ENCODE assay signal across 1 cellular context in the genomic region with DNA sequence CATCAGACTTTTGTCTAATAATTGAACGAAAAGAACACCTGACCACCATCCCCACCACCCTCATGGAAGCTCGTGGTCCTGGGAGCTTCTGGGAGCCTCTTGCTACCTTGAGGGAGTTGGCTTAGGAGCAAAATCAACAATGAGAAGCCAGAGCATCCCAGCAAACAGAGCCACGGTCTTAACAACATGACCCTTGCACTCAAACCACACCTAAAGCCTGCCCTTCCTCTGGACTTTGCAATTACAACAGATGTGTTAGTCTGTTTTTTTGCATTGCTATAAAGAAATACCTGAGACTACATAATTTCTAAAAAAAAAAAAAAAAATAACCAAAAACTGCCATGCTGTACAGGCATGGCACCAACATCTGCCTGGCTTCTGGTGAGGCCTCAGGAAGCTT.
TF ChIP-seq lines count a peak whose summit lies in the region.

No MANE protein-coding gene starts in this region.

TF ChIP-seq in HepG2, 621 proteins besides CTCF, POLR2A, EP300 and RAD21 (continued from another document and continues in another):
- no peak for TF ChIP-seq LCORL (IDR thresholded peaks at IDR 0.05)
- TF ChIP-seq LCORL (CRISPR knock-in tag; IDR thresholded peaks at IDR 0.05), result peak; percentile 59; the same call in 1 of the 2 replicates
- no peak for TF ChIP-seq CREB1 (IDR thresholded peaks at IDR 0.05)
- no peak for TF ChIP-seq CREB1 (CRISPR knock-in tag; IDR thresholded peaks at IDR 0.05)
- TF ChIP-seq SP140L (CRISPR knock-in tag; IDR thresholded peaks at IDR 0.05; ENCODE audit: borderline replicate concordance), result no peak
- peak; percentile 18 for TF ChIP-seq SMC3 (IDR thresholded peaks at IDR 0.05; ENCODE audit: low read length)
- peak; percentile 73; the same call in 1 of the 2 replicates for TF ChIP-seq ZNF614 (CRISPR knock-in tag; IDR thresholded peaks at IDR 0.05; ENCODE audit: borderline replicate concordance)
- 0 out of 2 replicates have a peak, but pooled peaks have one; percentile 4 for TF ChIP-seq EHMT2 (IDR thresholded peaks at IDR 0.05; ENCODE audit: borderline replicate concordance, low read depth, low read length)
- no peak for TF ChIP-seq TCF12 (IDR thresholded peaks at IDR 0.05)
- TF ChIP-seq TCF12 (CRISPR knock-in tag; IDR thresholded peaks at IDR 0.05), result no peak
- TF ChIP-seq SSRP1 (CRISPR knock-in tag; IDR thresholded peaks at IDR 0.05), result 0 out of 2 replicates have a peak, but pooled peaks have one; percentile 38
- peak; percentile 63 for TF ChIP-seq MED1 (CRISPR knock-in tag; IDR thresholded peaks at IDR 0.05)
- 0 out of 2 replicates have a peak, but pooled peaks have one; percentile 31 for TF ChIP-seq ZNF441 (CRISPR knock-in tag; IDR thresholded peaks at IDR 0.05; ENCODE audit: borderline replicate concordance)
- TF ChIP-seq RXRB (CRISPR knock-in tag; IDR thresholded peaks at IDR 0.05; ENCODE audit: borderline replicate concordance), result peak; percentile 56; the same call in 1 of the 2 replicates
- TF ChIP-seq, protein P1, sequence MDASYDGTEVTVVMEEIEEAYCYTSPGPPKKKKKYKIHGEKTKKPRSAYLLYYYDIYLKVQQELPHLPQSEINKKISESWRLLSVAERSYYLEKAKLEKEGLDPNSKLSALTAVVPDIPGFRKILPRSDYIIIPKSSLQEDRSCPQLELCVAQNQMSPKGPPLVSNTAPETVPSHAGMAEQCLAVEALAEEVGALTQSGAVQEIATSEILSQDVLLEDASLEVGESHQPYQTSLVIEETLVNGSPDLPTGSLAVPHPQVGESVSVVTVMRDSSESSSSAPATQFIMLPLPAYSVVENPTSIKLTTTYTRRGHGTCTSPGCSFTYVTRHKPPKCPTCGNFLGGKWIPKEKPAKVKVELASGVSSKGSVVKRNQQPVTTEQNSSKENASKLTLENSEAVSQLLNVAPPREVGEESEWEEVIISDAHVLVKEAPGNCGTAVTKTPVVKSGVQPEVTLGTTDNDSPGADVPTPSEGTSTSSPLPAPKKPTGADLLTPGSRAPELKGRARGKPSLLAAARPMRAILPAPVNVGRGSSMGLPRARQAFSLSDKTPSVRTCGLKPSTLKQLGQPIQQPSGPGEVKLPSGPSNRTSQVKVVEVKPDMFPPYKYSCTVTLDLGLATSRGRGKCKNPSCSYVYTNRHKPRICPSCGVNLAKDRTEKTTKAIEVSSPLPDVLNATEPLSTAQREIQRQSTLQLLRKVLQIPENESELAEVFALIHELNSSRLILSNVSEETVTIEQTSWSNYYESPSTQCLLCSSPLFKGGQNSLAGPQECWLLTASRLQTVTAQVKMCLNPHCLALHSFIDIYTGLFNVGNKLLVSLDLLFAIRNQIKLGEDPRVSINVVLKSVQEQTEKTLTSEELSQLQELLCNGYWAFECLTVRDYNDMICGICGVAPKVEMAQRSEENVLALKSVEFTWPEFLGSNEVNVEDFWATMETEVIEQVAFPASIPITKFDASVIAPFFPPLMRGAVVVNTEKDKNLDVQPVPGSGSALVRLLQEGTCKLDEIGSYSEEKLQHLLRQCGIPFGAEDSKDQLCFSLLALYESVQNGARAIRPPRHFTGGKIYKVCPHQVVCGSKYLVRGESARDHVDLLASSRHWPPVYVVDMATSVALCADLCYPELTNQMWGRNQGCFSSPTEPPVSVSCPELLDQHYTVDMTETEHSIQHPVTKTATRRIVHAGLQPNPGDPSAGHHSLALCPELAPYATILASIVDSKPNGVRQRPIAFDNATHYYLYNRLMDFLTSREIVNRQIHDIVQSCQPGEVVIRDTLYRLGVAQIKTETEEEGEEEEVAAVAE (CRISPR knock-in tag; IDR thresholded peaks at IDR 0.05; ENCODE audit: borderline replicate concordance), result 0 out of 2 replicates have a peak, but pooled peaks have one; percentile 51
- TF ChIP-seq, protein P2, sequence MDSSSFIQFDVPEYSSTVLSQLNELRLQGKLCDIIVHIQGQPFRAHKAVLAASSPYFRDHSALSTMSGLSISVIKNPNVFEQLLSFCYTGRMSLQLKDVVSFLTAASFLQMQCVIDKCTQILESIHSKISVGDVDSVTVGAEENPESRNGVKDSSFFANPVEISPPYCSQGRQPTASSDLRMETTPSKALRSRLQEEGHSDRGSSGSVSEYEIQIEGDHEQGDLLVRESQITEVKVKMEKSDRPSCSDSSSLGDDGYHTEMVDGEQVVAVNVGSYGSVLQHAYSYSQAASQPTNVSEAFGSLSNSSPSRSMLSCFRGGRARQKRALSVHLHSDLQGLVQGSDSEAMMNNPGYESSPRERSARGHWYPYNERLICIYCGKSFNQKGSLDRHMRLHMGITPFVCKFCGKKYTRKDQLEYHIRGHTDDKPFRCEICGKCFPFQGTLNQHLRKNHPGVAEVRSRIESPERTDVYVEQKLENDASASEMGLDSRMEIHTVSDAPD (CRISPR knock-in tag; IDR thresholded peaks at IDR 0.05), result no peak
- peak; percentile 26; the same call in 1 of the 2 replicates for TF ChIP-seq ZNF331 (CRISPR knock-in tag; IDR thresholded peaks at IDR 0.05)
- peak; percentile 54 for TF ChIP-seq TEAD3 (CRISPR knock-in tag; optimal IDR thresholded peaks at IDR 0.05; ENCODE audit: borderline replicate concordance)
- TF ChIP-seq KDM1A (CRISPR knock-in tag; IDR thresholded peaks at IDR 0.05), result peak; percentile 82
- no peak for TF ChIP-seq FOXP1 (IDR thresholded peaks at IDR 0.05)
- TF ChIP-seq FOXP1 (CRISPR knock-in tag; IDR thresholded peaks at IDR 0.05), result peak; percentile 51; the same call in 1 of the 2 replicates
- peak; percentile 91 for TF ChIP-seq HNF4A (CRISPR knock-in tag; IDR thresholded peaks at IDR 0.05)
- TF ChIP-seq TEAD2 (CRISPR knock-in tag; IDR thresholded peaks at IDR 0.05), result no peak
- TF ChIP-seq ZSCAN21 (CRISPR knock-in tag; IDR thresholded peaks at IDR 0.05; ENCODE audit: borderline replicate concordance), result no peak
- no peak for TF ChIP-seq KLF15 (CRISPR knock-in tag; IDR thresholded peaks at IDR 0.05; ENCODE audit: borderline replicate concordance)
- TF ChIP-seq, protein P3, sequence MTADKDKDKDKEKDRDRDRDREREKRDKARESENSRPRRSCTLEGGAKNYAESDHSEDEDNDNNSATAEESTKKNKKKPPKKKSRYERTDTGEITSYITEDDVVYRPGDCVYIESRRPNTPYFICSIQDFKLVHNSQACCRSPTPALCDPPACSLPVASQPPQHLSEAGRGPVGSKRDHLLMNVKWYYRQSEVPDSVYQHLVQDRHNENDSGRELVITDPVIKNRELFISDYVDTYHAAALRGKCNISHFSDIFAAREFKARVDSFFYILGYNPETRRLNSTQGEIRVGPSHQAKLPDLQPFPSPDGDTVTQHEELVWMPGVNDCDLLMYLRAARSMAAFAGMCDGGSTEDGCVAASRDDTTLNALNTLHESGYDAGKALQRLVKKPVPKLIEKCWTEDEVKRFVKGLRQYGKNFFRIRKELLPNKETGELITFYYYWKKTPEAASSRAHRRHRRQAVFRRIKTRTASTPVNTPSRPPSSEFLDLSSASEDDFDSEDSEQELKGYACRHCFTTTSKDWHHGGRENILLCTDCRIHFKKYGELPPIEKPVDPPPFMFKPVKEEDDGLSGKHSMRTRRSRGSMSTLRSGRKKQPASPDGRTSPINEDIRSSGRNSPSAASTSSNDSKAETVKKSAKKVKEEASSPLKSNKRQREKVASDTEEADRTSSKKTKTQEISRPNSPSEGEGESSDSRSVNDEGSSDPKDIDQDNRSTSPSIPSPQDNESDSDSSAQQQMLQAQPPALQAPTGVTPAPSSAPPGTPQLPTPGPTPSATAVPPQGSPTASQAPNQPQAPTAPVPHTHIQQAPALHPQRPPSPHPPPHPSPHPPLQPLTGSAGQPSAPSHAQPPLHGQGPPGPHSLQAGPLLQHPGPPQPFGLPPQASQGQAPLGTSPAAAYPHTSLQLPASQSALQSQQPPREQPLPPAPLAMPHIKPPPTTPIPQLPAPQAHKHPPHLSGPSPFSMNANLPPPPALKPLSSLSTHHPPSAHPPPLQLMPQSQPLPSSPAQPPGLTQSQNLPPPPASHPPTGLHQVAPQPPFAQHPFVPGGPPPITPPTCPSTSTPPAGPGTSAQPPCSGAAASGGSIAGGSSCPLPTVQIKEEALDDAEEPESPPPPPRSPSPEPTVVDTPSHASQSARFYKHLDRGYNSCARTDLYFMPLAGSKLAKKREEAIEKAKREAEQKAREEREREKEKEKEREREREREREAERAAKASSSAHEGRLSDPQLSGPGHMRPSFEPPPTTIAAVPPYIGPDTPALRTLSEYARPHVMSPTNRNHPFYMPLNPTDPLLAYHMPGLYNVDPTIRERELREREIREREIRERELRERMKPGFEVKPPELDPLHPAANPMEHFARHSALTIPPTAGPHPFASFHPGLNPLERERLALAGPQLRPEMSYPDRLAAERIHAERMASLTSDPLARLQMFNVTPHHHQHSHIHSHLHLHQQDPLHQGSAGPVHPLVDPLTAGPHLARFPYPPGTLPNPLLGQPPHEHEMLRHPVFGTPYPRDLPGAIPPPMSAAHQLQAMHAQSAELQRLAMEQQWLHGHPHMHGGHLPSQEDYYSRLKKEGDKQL (CRISPR knock-in tag; IDR thresholded peaks at IDR 0.05; ENCODE audit: low read depth), result no peak
- 0 out of 2 replicates have a peak, but pooled peaks have one; percentile 39 for TF ChIP-seq SAP130 (CRISPR knock-in tag; IDR thresholded peaks at IDR 0.05; ENCODE audit: low read depth)
- TF ChIP-seq, protein P4, sequence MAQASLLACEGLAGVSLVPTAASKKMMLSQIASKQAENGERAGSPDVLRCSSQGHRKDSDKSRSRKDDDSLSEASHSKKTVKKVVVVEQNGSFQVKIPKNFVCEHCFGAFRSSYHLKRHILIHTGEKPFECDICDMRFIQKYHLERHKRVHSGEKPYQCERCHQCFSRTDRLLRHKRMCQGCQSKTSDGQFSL (CRISPR knock-in tag; IDR thresholded peaks at IDR 0.05), result no peak
- no peak for TF ChIP-seq ZNF335 (CRISPR knock-in tag; IDR thresholded peaks at IDR 0.05)
- TF ChIP-seq KDM3A (CRISPR knock-in tag; IDR thresholded peaks at IDR 0.05; ENCODE audit: low read depth), result no peak
- no peak for TF ChIP-seq ATM (IDR thresholded peaks at IDR 0.05; ENCODE audit: borderline replicate concordance)
- TF ChIP-seq IRF2 (CRISPR knock-in tag; IDR thresholded peaks at IDR 0.05), result no peak
- peak; percentile 36 for TF ChIP-seq FOSL2 (CRISPR knock-in tag; IDR thresholded peaks at IDR 0.05)
- peak; percentile 74; the same call in 1 of the 2 replicates for TF ChIP-seq FOXK1 (CRISPR knock-in tag; IDR thresholded peaks at IDR 0.05; ENCODE audit: borderline replicate concordance, low read depth)
- 0 out of 2 replicates have a peak, but pooled peaks have one; percentile 32 for TF ChIP-seq HDAC1 (CRISPR knock-in tag; IDR thresholded peaks at IDR 0.05)
- TF ChIP-seq ZNF644 (CRISPR knock-in tag; IDR thresholded peaks at IDR 0.05; ENCODE audit: low read depth), result peak; percentile 83
- no peak for TF ChIP-seq SOX6 (IDR thresholded peaks at IDR 0.05)
- peak; percentile 66 for TF ChIP-seq SOX6 (CRISPR knock-in tag; IDR thresholded peaks at IDR 0.05)
- no peak for TF ChIP-seq KLF6 (CRISPR knock-in tag; IDR thresholded peaks at IDR 0.05)
- no peak for TF ChIP-seq FOXA1 (IDR thresholded peaks at IDR 0.05)
- peak; percentile 64 for TF ChIP-seq FOXA1 (CRISPR knock-in tag; IDR thresholded peaks at IDR 0.05)
- TF ChIP-seq, protein P5, sequence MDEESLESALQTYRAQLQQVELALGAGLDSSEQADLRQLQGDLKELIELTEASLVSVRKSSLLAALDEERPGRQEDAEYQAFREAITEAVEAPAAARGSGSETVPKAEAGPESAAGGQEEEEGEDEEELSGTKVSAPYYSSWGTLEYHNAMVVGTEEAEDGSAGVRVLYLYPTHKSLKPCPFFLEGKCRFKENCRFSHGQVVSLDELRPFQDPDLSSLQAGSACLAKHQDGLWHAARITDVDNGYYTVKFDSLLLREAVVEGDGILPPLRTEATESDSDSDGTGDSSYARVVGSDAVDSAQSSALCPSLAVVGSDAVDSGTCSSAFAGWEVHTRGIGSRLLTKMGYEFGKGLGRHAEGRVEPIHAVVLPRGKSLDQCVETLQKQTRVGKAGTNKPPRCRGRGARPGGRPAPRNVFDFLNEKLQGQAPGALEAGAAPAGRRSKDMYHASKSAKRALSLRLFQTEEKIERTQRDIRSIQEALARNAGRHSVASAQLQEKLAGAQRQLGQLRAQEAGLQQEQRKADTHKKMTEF (CRISPR knock-in tag; IDR thresholded peaks at IDR 0.05), result peak; percentile 58
- TF ChIP-seq TCF7L2 (IDR thresholded peaks at IDR 0.05; ENCODE audit: low read depth, low read length), result no peak
- TF ChIP-seq KAT2B (IDR thresholded peaks at IDR 0.05; ENCODE audit: borderline replicate concordance, low read depth, low read length), result no peak
- TF ChIP-seq ELF3 (CRISPR knock-in tag; IDR thresholded peaks at IDR 0.05), result 0 out of 2 replicates have a peak, but pooled peaks have one; percentile 47
- no peak for TF ChIP-seq MIXL1 (CRISPR knock-in tag; IDR thresholded peaks at IDR 0.05)
- 0 out of 2 replicates have a peak, but pooled peaks have one; percentile 18 for TF ChIP-seq MIER2 (CRISPR knock-in tag; IDR thresholded peaks at IDR 0.05)
- TF ChIP-seq THAP11 (CRISPR knock-in tag; IDR thresholded peaks at IDR 0.05), result 0 out of 2 replicates have a peak, but pooled peaks have one; percentile 18
- peak; percentile 57; the same call in 1 of the 2 replicates for TF ChIP-seq NR2F6 (IDR thresholded peaks at IDR 0.05)
- TF ChIP-seq NR2F6 (CRISPR knock-in tag; IDR thresholded peaks at IDR 0.05), result peak; percentile 76
- no peak for TF ChIP-seq ZSCAN22 (CRISPR knock-in tag; IDR thresholded peaks at IDR 0.05)
- TF ChIP-seq HNF4G (IDR thresholded peaks at IDR 0.05; ENCODE audit: borderline replicate concordance, low read depth, low read length), result peak; percentile 85
- peak; percentile 72; the same call in 1 of the 2 replicates for TF ChIP-seq HNF4G (CRISPR knock-in tag; IDR thresholded peaks at IDR 0.05; ENCODE audit: borderline replicate concordance, low read depth)
- peak; percentile 57; the same call in 1 of the 2 replicates for TF ChIP-seq HDAC2 (CRISPR knock-in tag; IDR thresholded peaks at IDR 0.05)
- TF ChIP-seq, protein P6, sequence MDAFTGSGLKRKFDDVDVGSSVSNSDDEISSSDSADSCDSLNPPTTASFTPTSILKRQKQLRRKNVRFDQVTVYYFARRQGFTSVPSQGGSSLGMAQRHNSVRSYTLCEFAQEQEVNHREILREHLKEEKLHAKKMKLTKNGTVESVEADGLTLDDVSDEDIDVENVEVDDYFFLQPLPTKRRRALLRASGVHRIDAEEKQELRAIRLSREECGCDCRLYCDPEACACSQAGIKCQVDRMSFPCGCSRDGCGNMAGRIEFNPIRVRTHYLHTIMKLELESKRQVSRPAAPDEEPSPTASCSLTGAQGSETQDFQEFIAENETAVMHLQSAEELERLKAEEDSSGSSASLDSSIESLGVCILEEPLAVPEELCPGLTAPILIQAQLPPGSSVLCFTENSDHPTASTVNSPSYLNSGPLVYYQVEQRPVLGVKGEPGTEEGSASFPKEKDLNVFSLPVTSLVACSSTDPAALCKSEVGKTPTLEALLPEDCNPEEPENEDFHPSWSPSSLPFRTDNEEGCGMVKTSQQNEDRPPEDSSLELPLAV (CRISPR knock-in tag; conservative IDR thresholded peaks at IDR 0.05; ENCODE audit: low read depth), result no peak
- TF ChIP-seq RBFOX2 (IDR thresholded peaks at IDR 0.05; ENCODE audit: low read depth, low read length), result no peak
- TF ChIP-seq FOXA3 (CRISPR knock-in tag; IDR thresholded peaks at IDR 0.05), result peak; percentile 68
- peak; percentile 55; the same call in 1 of the 2 replicates for TF ChIP-seq HMG20A (CRISPR knock-in tag; IDR thresholded peaks at IDR 0.05; ENCODE audit: borderline replicate concordance)
- no peak for TF ChIP-seq ZNF747 (CRISPR knock-in tag; IDR thresholded peaks at IDR 0.05; ENCODE audit: borderline replicate concordance)
- TF ChIP-seq ZSCAN9 (CRISPR knock-in tag; IDR thresholded peaks at IDR 0.05; ENCODE audit: borderline replicate concordance), result 0 out of 2 replicates have a peak, but pooled peaks have one; percentile 34
